Comparison of ENCODE assay signal across 11 cellular contexts in genomic region chr11:12846766-12847615, GRCh38.
DNase-seq lines count a peak whose midpoint lies in the region; ATAC-seq and TF ChIP-seq lines count a peak whose summit lies in the region.
"Had no signal": no experiment of that assay in that cellular context is flagged by ENCODE, and none has a peak within 500 bp of the region (broad histone marks: within the 10 kb centered on the region; RNA-seq: fewer than 3 reads in every experiment).

No MANE protein-coding gene starts in this region.

- DNase-seq in left ventricle myocardium inferior (no peak), cardiac septum (ENCODE audit: low spot score) (no peak), WERI-Rb-1 (no peak), ecto neural progenitor cell (ENCODE audit: low spot score) (no peak)
- DNase-seq in activated CD4-positive, alpha-beta T cell treated with anti-CD3 and anti-CD28 coated beads, Interleukin-2, amount 50 U/mL, for 4 hours: no peak
- DNase-seq in effector memory CD4-positive, alpha-beta T cell: no peak
- DNase-seq: activated T-cell treated with anti-CD3 and anti-CD28 coated beads, Interleukin-2, amount 50 U/mL, for 72 hours had no signal

- no peak overlapping the region for H3K9ac ChIP-seq in mucosa of rectum (ENCODE audit: low read depth in 1 of 2, low read length in 2 of 2)
- H3K9ac ChIP-seq: parathyroid adenoma had no signal

- H3K9me3 ChIP-seq in left ventricle myocardium inferior (replicated peaks): no peaks in the 10 kb centered on the region
- H3K9me3 ChIP-seq in WERI-Rb-1 (ENCODE audit: severe bottlenecking): no peaks in the 10 kb centered on the region
- H3K9me3 ChIP-seq in mucosa of rectum (ENCODE audit: control insufficient read depth in 2 of 2, low read length in 2 of 2): no peaks in the 10 kb centered on the region
- no peaks in the 10 kb centered on the region for H3K9me3 ChIP-seq in effector memory CD4-positive, alpha-beta T cell (ENCODE audit: control insufficient read depth, low read length)

- intact Hi-C loops in left ventricle myocardium inferior (cut with micrococcal nuclease): no loop called here
- intact Hi-C loops in cardiac septum (cut with DNase I): no loop called here

- H3K27ac ChIP-seq in left ventricle myocardium inferior (replicated peaks): peak overlapping the region; percentile 73
- peak overlapping the region; percentile 90 for H3K27ac ChIP-seq in WERI-Rb-1
- H3K27ac ChIP-seq in mucosa of rectum (ENCODE audit: low read depth in 2 of 2, low read length in 2 of 2): peak overlapping the region; percentile 80
- no peak overlapping the region for H3K27ac ChIP-seq in effector memory CD4-positive, alpha-beta T cell (ENCODE audit: insufficient read depth, low read length, poor library complexity, severe bottlenecking)
- H3K27ac ChIP-seq: parathyroid adenoma had no signal

- ATAC-seq in GM21515 (IDR thresholded peaks at IDR 0.05; ENCODE audit: unreplicated experiment): no peak
- ATAC-seq: activated T-cell treated with anti-CD3 and anti-CD28 coated beads, Interleukin-2, amount 50 U/mL, for 72 hours had no signal

- no peaks in the 10 kb centered on the region for H3K36me3 ChIP-seq in left ventricle myocardium inferior
- H3K36me3 ChIP-seq in WERI-Rb-1: no peaks in the 10 kb centered on the region
- H3K36me3 ChIP-seq in mucosa of rectum (ENCODE audit: control insufficient read depth in 2 of 2, insufficient read depth in 2 of 2, low read length in 2 of 2): no peaks in the 10 kb centered on the region
- no peaks in the 10 kb centered on the region for H3K36me3 ChIP-seq in effector memory CD4-positive, alpha-beta T cell (ENCODE audit: control insufficient read depth, insufficient read depth, low read length)
- H3K36me3 ChIP-seq: HAP-1 had no signal

- H3K27me3 ChIP-seq in left ventricle myocardium inferior (ENCODE audit: low read depth): no peaks in the 10 kb centered on the region
- no peaks in the 10 kb centered on the region for H3K27me3 ChIP-seq in WERI-Rb-1 (ENCODE audit: insufficient read depth, low read depth, severe bottlenecking)
- no peaks in the 10 kb centered on the region for H3K27me3 ChIP-seq in mucosa of rectum (ENCODE audit: control insufficient read depth in 2 of 2, insufficient read depth in 2 of 2, low read length in 2 of 2)
- H3K27me3 ChIP-seq in effector memory CD4-positive, alpha-beta T cell (replicated peaks; ENCODE audit: control insufficient read depth, insufficient read depth, low read length, poor library complexity, severe bottlenecking): no peaks in the 10 kb centered on the region

- H3K4me1 ChIP-seq in left ventricle myocardium inferior (peaks cover 39% of the 10 kb centered on the region), mucosa of rectum (ENCODE audit: control insufficient read depth in 2 of 2, insufficient read depth in 2 of 2, low read length in 2 of 2) (peaks cover 23 to 32% of the 10 kb centered on the region in 2 donors)
- no peaks in the 10 kb centered on the region for H3K4me1 ChIP-seq in effector memory CD4-positive, alpha-beta T cell (ENCODE audit: control insufficient read depth, insufficient read depth, low read length, poor library complexity, severe bottlenecking)
- H3K4me1 ChIP-seq: parathyroid adenoma had no signal

- H3K4me3 ChIP-seq in left ventricle myocardium inferior: no peak overlapping the region
- H3K4me3 ChIP-seq in WERI-Rb-1 (ENCODE audit: low read depth, low read length): no peak overlapping the region
- no peak overlapping the region for H3K4me3 ChIP-seq in mucosa of rectum (ENCODE audit: low read length in 2 of 2)
- no peak overlapping the region for H3K4me3 ChIP-seq in effector memory CD4-positive, alpha-beta T cell (ENCODE audit: insufficient read depth, low read depth, low read length, poor library complexity, severe bottlenecking)
- H3K4me3 ChIP-seq: HAP-1 had no signal

- TF ChIP-seq CTCF in left ventricle myocardium inferior (IDR thresholded peaks at IDR 0.05; ENCODE audit: borderline replicate concordance) (no peak), WERI-Rb-1 (IDR thresholded peaks at IDR 0.05; ENCODE audit: low read depth, low read length) (no peak)
